Comparison of ENCODE assay signal across 24 cellular contexts in the genomic region with DNA sequence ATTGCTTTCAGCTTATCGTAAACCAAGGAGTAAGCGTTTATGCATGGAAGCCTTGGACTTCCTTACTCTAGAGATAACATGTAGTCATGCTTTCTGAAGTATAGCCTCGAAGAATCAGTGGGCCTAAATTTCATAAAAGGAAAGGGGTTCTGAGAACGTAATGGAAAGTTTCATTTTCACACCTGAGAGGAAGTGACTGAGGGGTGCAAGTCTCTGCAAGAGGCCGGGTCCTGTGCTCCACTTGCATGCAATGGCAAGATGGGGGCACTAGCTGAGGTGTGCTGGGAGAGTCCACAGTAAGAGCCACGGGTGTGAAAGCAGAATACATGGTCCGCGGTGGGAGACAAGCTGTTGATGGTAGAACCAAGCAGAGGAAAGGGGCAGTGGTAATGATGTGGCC.
"Had no signal": no experiment of that assay in that cellular context is flagged by ENCODE, and none has a peak within 500 bp of the region (broad histone marks: within the 10 kb centered on the region; RNA-seq: fewer than 3 reads in every experiment).

No MANE protein-coding gene starts in this region.

- H3K27ac ChIP-seq: SK-N-MC, VCaP had no signal

- DNase-seq: activated CD4-positive, alpha-beta T cell treated with anti-CD3 and anti-CD28 coated beads, Interleukin-2, amount 50 U/mL, for 1 hour; activated CD4-positive, CD25-positive, alpha-beta regulatory T cell; activated CD8-positive, alpha-beta T cell treated with anti-CD3 and anti-CD28 coated beads for 36 hours; activated effector memory CD4-positive, alpha-beta T cell treated with Interleukin-2 at 50 U/mL for 16 hours; activated naive CD4-positive, alpha-beta T cell; activated T-cell treated with anti-CD3 and anti-CD28 coated beads, Interleukin-2, amount 50 U/mL, for 24 hours; amygdala; NCI-H1092; NCI-H1417; NCI-H1694; NCI-H2029; NCI-H2107; NCI-H2171 treated with DMSO at 0.1 percent for 48 hours; NCI-H226; NCI-H526; NCI-H774; OCI-M1; RPMI8226; T-cell had no signal

- FAIRE-seq: astrocyte had no signal

- ATAC-seq: activated CD8-positive, alpha-beta T cell treated with anti-CD3 and anti-CD28 coated beads for 36 hours; Panc1; Right ventricle myocardium inferior; T-cell had no signal

- H3K4me3 ChIP-seq: SK-N-MC had no signal
